30 cellular contexts compared by ENCODE assay signal in the genomic region with DNA sequence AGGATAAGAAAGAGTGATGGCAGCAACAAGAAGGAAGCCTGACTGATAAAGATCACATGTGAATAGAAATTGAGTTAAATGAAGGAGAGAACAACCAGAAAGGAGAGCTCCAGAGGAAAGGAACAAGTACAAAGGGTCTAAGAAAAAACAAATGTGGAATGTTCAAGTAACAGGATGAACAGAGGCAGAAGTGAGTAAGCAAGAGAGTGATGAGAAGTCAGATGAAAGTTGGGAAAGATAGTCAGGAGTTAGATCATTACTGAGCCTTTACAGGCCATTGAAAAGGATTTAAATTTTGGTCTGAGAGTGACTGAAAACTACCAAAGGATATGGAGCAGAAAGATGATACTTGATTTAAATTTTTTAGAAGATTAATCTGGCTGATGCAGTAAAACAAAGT. TPM values are rescaled to one million over a fixed set of nuclear protein-coding genes. Genes with fewer than 3 reads are reported as not detected.
"Had no signal": no experiment of that assay in that cellular context is flagged by ENCODE, and none has a peak within 500 bp of the region (broad histone marks: within the 10 kb centered on the region; RNA-seq: fewer than 3 reads in every experiment).

No MANE protein-coding gene starts in this region.

- H3K9ac ChIP-seq: parathyroid adenoma had no signal

- H3K27me3 Mint-ChIP-seq: activated CD4-positive, alpha-beta T cell treated with anti-CD3 and anti-CD28 coated beads, Interleukin-2, amount 10 ng/mL, durations not matched to agents 7 days and 5 days; activated CD8-positive, alpha-beta T cell treated with anti-CD3 and anti-CD28 coated beads for 36 hours; activated naive CD4-positive, alpha-beta T cell treated with anti-CD3 and anti-CD28 coated beads, Interleukin-2, amount 50 U/mL, for 24 hours; brain; effector memory CD8-positive, alpha-beta T cell; naive thymus-derived CD8-positive, alpha-beta T cell had no signal

- H3K9me3 ChIP-seq: adrenal gland had no signal

- H3K4me1 Mint-ChIP-seq: brain, neural crest cell had no signal

- H3K4me3 Mint-ChIP-seq: activated CD4-positive, alpha-beta T cell treated with anti-CD3 and anti-CD28 coated beads, Interleukin-2, amount 10 ng/mL, durations not matched to agents 7 days and 5 days; activated CD8-positive, alpha-beta T cell treated with anti-CD3 and anti-CD28 coated beads for 36 hours; activated naive CD4-positive, alpha-beta T cell treated with anti-CD3 and anti-CD28 coated beads, Interleukin-2, amount 50 U/mL, for 24 hours; brain; effector memory CD8-positive, alpha-beta T cell; immature natural killer cell; naive thymus-derived CD8-positive, alpha-beta T cell; neural crest cell; T-helper 1 cell treated with Interleukin-12 subunit alpha and Interleukin-12 subunit beta and Interleukin-4 antibody, amounts not matched to agents 30 μg/mL and 1 μg/mL, for 36 hours had no signal

- H3K27ac Mint-ChIP-seq: activated CD4-positive, alpha-beta T cell treated with anti-CD3 and anti-CD28 coated beads, Interleukin-2, amount 10 ng/mL, durations not matched to agents 7 days and 5 days; activated CD8-positive, alpha-beta T cell treated with anti-CD3 and anti-CD28 coated beads for 36 hours; activated naive CD4-positive, alpha-beta T cell treated with anti-CD3 and anti-CD28 coated beads, Interleukin-2, amount 50 U/mL, for 24 hours; activated T-helper 2 cell treated with anti-CD3 and anti-CD28 coated beads, Interferon-gamma antibody, Interleukin-2, Interleukin-4, amounts not matched to agents 10 μg/mL and 5 μg/mL and 100 μg/mL, durations not matched to agents 14 hours and 24 hours and 36 hours; effector memory CD8-positive, alpha-beta T cell; T-helper 1 cell treated with Interleukin-12 subunit alpha and Interleukin-12 subunit beta and Interleukin-4 antibody, amounts not matched to agents 30 μg/mL and 1 μg/mL, for 36 hours had no signal

- H3K4me3 ChIP-seq: adrenal gland, ascending aorta, heart left ventricle, right atrium auricular region, spleen, tibial nerve had no signal

- ATAC-seq: activated CD4-positive, CD25-positive, alpha-beta regulatory T cell treated with anti-CD3 and anti-CD28 coated beads, Interleukin-2, amount 50 U/mL, for 24 hours; activated CD8-positive, alpha-beta T cell treated with anti-CD3 and anti-CD28 coated beads for 36 hours; effector memory CD8-positive, alpha-beta T cell; foreskin keratinocyte; heart left ventricle; naive thymus-derived CD8-positive, alpha-beta T cell had no signal

- DNase-seq: activated CD4-positive, alpha-beta T cell treated with anti-CD3 and anti-CD28 coated beads, Interleukin-2, amount 10 ng/mL, durations not matched to agents 7 days and 5 days; activated CD8-positive, alpha-beta T cell treated with anti-CD3 and anti-CD28 coated beads for 36 hours; activated T-cell treated with anti-CD3 and anti-CD28 coated beads, Interleukin-2, amount 50 U/mL, for 48 hours; adrenal gland; cortex of kidney; effector memory CD8-positive, alpha-beta T cell; erythroblast; foreskin keratinocyte; heart left ventricle; hypothalamus; immature natural killer cell; naive thymus-derived CD8-positive, alpha-beta T cell; occipital lobe; spleen; stimulated activated CD4-positive, alpha-beta T cell treated with anti-CD3 and anti-CD28 coated beads, Interleukin-2, amount 100 ng/mL, for 48 hours; stimulated activated naive CD4-positive, alpha-beta T cell treated with Interleukin-2 at 50 U/mL for 16 hours; SW 1271; T-helper 9 cell had no signal

- H3K9me3 Mint-ChIP-seq: activated CD4-positive, alpha-beta T cell treated with anti-CD3 and anti-CD28 coated beads, Interleukin-2, amount 10 ng/mL, durations not matched to agents 7 days and 5 days; activated CD8-positive, alpha-beta T cell treated with anti-CD3 and anti-CD28 coated beads for 36 hours; activated naive CD4-positive, alpha-beta T cell treated with anti-CD3 and anti-CD28 coated beads, Interleukin-2, amount 50 U/mL, for 24 hours; effector memory CD8-positive, alpha-beta T cell; immature natural killer cell; naive thymus-derived CD8-positive, alpha-beta T cell had no signal

- H3K27me3 ChIP-seq: adrenal gland, ascending aorta, foreskin keratinocyte, heart left ventricle, right atrium auricular region, spleen, tibial nerve had no signal

- H3K79me2 ChIP-seq: parathyroid adenoma had no signal

- H2AFZ ChIP-seq: parathyroid adenoma had no signal

- H3K4me1 ChIP-seq: adrenal gland, ascending aorta, foreskin keratinocyte, heart left ventricle, right atrium auricular region, spleen, tibial nerve had no signal

- H3K27ac ChIP-seq: adrenal gland, ascending aorta, foreskin keratinocyte, heart left ventricle, parathyroid adenoma, right atrium auricular region, spleen, tibial nerve, VCaP had no signal

RNA-seq across cellular contexts. Expression of gene CORIN, which starts 38.4 kb away (rescaled TPM):
- total RNA-seq: ascending aorta, kidney epithelial cell had no signal
- polyA plus RNA-seq: immature natural killer cell had no signal
